In genomic region chr2:217360781-217361485, GRCh38 we compare ENCODE assay signal across 9 cellular contexts.
DNase-seq lines count a peak whose midpoint lies in the region; ATAC-seq and TF ChIP-seq lines count a peak whose summit lies in the region.
"Had no signal": no experiment of that assay in that cellular context is flagged by ENCODE, and none has a peak within 500 bp of the region (broad histone marks: within the 10 kb centered on the region; RNA-seq: fewer than 3 reads in every experiment).

No MANE protein-coding gene starts in this region.

- intact Hi-C loops in psoas muscle (cut with DNase I), result no loop called here

- peaks cover 15% of the 10 kb centered on the region for H3K4me1 ChIP-seq in psoas muscle

- no peak for TF ChIP-seq CTCF in fibroblast of mammary gland (conservative IDR thresholded peaks at IDR 0.05; ENCODE audit: control insufficient read depth, insufficient read depth, low read depth, low read length)
- TF ChIP-seq CTCF in psoas muscle (IDR thresholded peaks at IDR 0.05), result no peak

- H3K4me3 ChIP-seq in fibroblast of mammary gland (ENCODE audit: control insufficient read depth, low read depth, low read length), result no peak overlapping the region
- H3K4me3 ChIP-seq in psoas muscle, result no peak overlapping the region
- H3K4me3 ChIP-seq: SK-N-MC had no signal

- no peaks in the 10 kb centered on the region for H3K36me3 ChIP-seq in psoas muscle (ENCODE audit: insufficient read depth in 1 of 2, low read depth in 1 of 2)

- no peaks in the 10 kb centered on the region for H3K27me3 ChIP-seq in psoas muscle (ENCODE audit: insufficient read depth in 3 of 3, low read length in 2 of 3)

- 9 to 14% (median 10%) methylated on average over 4 of the region's 4 CpGs for WGBS in psoas muscle, 3 donors

- peak overlapping the region; percentile 19 for H3K27ac ChIP-seq in psoas muscle
- H3K27ac ChIP-seq: SK-N-MC had no signal

- peak; percentile 13 for DNase-seq in DMS79 (lab: John Stamatoyannopoulos, UW)
- peak; percentile 60 for DNase-seq in OCI-M1 (lab: John Stamatoyannopoulos, UW)
- DNase-seq in fibroblast of mammary gland (ENCODE audit: low read depth), result peak; percentile 90
- peak; percentile 28 to 56 for DNase-seq in psoas muscle
- no peak for DNase-seq in NAMALWA (ENCODE audit: low spot score)
- no peak for DNase-seq in COLO668 (lab: John Stamatoyannopoulos, UW; ENCODE audit: unreplicated experiment)

- no peaks in the 10 kb centered on the region for H3K9me3 ChIP-seq in psoas muscle

- ATAC-seq in psoas muscle (peak; percentile 79 to 97 (median 93)), HG02870 (IDR thresholded peaks at IDR 0.05; ENCODE audit: unreplicated experiment) (no peak), HG02623 (IDR thresholded peaks at IDR 0.05; ENCODE audit: unreplicated experiment) (no peak)

Comparison
In these comparisons a context has a peak if more than half of its experiments do, and no peak if none do; other contexts are left out.
1. DNase-seq: peak in DMS79 (single experiment), OCI-M1 (single experiment), fibroblast of mammary gland (single experiment) and psoas muscle (2 of 2); none in NAMALWA (single experiment) and COLO668 (single experiment).
2. ATAC-seq: peak in psoas muscle (4 of 4); none in HG02870 (single experiment) and HG02623 (single experiment).